ENCODE assay signal across 1 cellular context in genomic region chr2:139790807-139791206, GRCh38.
TF ChIP-seq lines count a peak whose summit lies in the region.

No MANE protein-coding gene starts in this region.

TF ChIP-seq in endothelial cell of umbilical vein, 7 proteins besides CTCF, POLR2A, EP300 and RAD21 (continued from another document):
- TF ChIP-seq MAX (IDR thresholded peaks at IDR 0.05; ENCODE audit: insufficient read depth, insufficient read length) (no peak), FOS (IDR thresholded peaks at IDR 0.05; ENCODE audit: borderline replicate concordance, insufficient read depth, low read length) (no peak), EZH2 (IDR thresholded peaks at IDR 0.05; ENCODE audit: borderline replicate concordance, low read depth, low read length, severe bottlenecking) (no peak), JUN (IDR thresholded peaks at IDR 0.05; ENCODE audit: borderline replicate concordance, insufficient read depth, insufficient read length, low read depth) (no peak)
TF ChIP-seq in endothelial cell of umbilical vein: peak in this region for 0.
